ENCODE assay signal across 9 cellular contexts in genomic region chr18:23452347-23452727, GRCh38. TPM values are rescaled to one million over a fixed set of nuclear protein-coding genes. Genes with fewer than 3 reads are reported as not detected.
A peak's percentile ranks its signal among the peaks of the same experiment; 100 is the strongest.
DNase-seq lines count a peak whose midpoint lies in the region; ATAC-seq and TF ChIP-seq lines count a peak whose summit lies in the region.
"Had no signal": no experiment of that assay in that cellular context is flagged by ENCODE, and none has a peak within 500 bp of the region (broad histone marks: within the 10 kb centered on the region; RNA-seq: fewer than 3 reads in every experiment).

No MANE protein-coding gene starts in this region.

- 0 out of 2 replicates have a peak, but pooled peaks cover 6% of the 10 kb centered on the region for H4K20me1 ChIP-seq in GM23338 (replicated peaks; ENCODE audit: insufficient read depth)

- H3K4me1 ChIP-seq in GM23338 (ENCODE audit: insufficient read depth) = 0 out of 2 replicates have a peak, but pooled peaks cover 5% of the 10 kb centered on the region

- TF ChIP-seq CTCF in GM23338 (conservative IDR thresholded peaks at IDR 0.05; ENCODE audit: low read depth in 2 of 2) = no peak
- TF ChIP-seq CTCF in WI38 (IDR thresholded peaks at IDR 0.05; ENCODE audit: low read depth, low read length) = no peak
- no peak for TF ChIP-seq CTCF in foreskin fibroblast (IDR thresholded peaks at IDR 0.05; ENCODE audit: low read depth, low read length)

- no peak overlapping the region; the same call in 1 of the 2 replicates for H2AFZ ChIP-seq in GM23338

- no peak for DNase-seq in GM23338 (ENCODE audit: low spot score)
- DNase-seq in foreskin fibroblast = no peak
- DNase-seq in pons (ENCODE audit: low spot score) = no peak
- DNase-seq in NCI-H2196 (lab: John Stamatoyannopoulos, UW; ENCODE audit: unreplicated experiment) = no peak
- DNase-seq in globus pallidus (ENCODE audit: low spot score) = no peak
- no peak for DNase-seq in hippocampal formation (lab: John Stamatoyannopoulos, UW)

- no peaks in the 10 kb centered on the region for H3K9me2 ChIP-seq in GM23338 (ENCODE audit: insufficient read depth)

- H3F3A ChIP-seq in GM23338 (replicated peaks; ENCODE audit: low read depth) = no peaks in the 10 kb centered on the region

- H3K27ac ChIP-seq in GM23338 (ENCODE audit: low read depth) (peak overlapping the region; percentile 62), skin epidermis (peak overlapping the region; percentile 64 to 99 (median 95))

- no peaks in the 10 kb centered on the region; the same call in 2 of the 3 replicates for H3K9me3 Mint-ChIP-seq in GM23338

- no peaks in the 10 kb centered on the region for H3K36me3 ChIP-seq in GM23338 (ENCODE audit: insufficient read depth)

- peaks cover 11% of the 10 kb centered on the region for H3K4me1 Mint-ChIP-seq in GM23338

- H3K27me3 Mint-ChIP-seq in GM23338 (ENCODE audit: insufficient read depth, low read depth, poor library complexity) = peaks cover 2% of the 10 kb centered on the region

- no peak for ATAC-seq in GM23338

- H3K4me2 ChIP-seq in GM23338 = peak overlapping the region; percentile 80

- peaks cover 42% of the 10 kb centered on the region for H3K79me2 ChIP-seq in GM23338 (replicated peaks; ENCODE audit: insufficient read depth)

- peak overlapping the region; percentile 25; the same call in 1 of the 2 replicates for H3K27ac Mint-ChIP-seq in GM23338

- no peaks in the 10 kb centered on the region for H3K36me3 Mint-ChIP-seq in GM23338 (ENCODE audit: low read depth)

- H3K4me3 Mint-ChIP-seq in GM23338 = peak overlapping the region; percentile 100

- H3K4me3 ChIP-seq in GM23338 = peak overlapping the region; percentile 98
- H3K4me3 ChIP-seq in WI38 (ENCODE audit: low read depth, low read length) = peak overlapping the region; percentile 87
- H3K4me3 ChIP-seq in foreskin fibroblast (ENCODE audit: low read depth in 1 of 2, low read length in 2 of 2) = peak overlapping the region; percentile 81 to 98
- peak overlapping the region in 6 of 7 experiments; percentile 73 to 97 (median 88) for H3K4me3 ChIP-seq in skin epidermis
- H3K4me3 ChIP-seq: lung had no signal

- H3K27me3 ChIP-seq in GM23338 (ENCODE audit: insufficient read depth) = no peaks in the 10 kb centered on the region

TF ChIP-seq in GM23338, 12 proteins besides CTCF, POLR2A, EP300 and RAD21:
- TF ChIP-seq ZNF331 (CRISPR knock-in tag; IDR thresholded peaks at IDR 0.05; ENCODE audit: low read depth) = no peak
- no peak for TF ChIP-seq ETS1 (IDR thresholded peaks at IDR 0.05)
TF ChIP-seq in GM23338: peak in this region for 0.

RNA-seq across cellular contexts. Expression of gene RIOK3, which starts 0.8 kb away (rescaled TPM):
- total RNA-seq in GM23338 (2014; rRNA removed; shearing (Covaris generic)) = 22.1 and 23.7 TPM in 2 replicates
- 20.8 and 22.7 TPM in 2 replicates for polyA plus RNA-seq in GM23338 (2016; fragmentation: Nextera tagmentation; extraction: Ambion mirVana)

RNA-seq across cellular contexts. Expression of gene RMC1, which starts 51.0 kb away (rescaled TPM):
- total RNA-seq in GM23338 (2014; rRNA removed; shearing (Covaris generic)) = 18.9 and 23.3 TPM in 2 replicates
- polyA plus RNA-seq in GM23338 (2016; fragmentation: Nextera tagmentation; extraction: Ambion mirVana) = 23.6 and 24.6 TPM in 2 replicates
